In the genomic region with DNA sequence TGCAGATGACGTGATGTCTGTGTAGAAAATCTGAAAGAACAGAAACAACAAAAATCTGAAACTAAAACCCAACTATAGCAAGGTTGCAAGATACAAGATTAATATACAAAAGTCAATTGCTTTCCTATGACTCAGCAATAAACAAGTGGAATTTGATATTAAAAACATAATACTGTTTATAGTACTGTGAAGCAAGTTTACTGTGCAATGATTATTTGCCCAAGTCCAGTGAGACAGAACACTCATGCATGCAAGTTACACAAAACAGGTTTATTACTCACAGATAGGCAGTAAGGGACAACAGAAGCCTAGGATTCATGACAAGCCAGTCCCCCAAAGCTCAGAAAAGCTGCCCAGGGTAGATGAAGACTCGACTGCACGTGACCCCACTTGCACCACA, we compare ENCODE assay signal across 2 cellular contexts.
A peak's percentile ranks its signal among the peaks of the same experiment; 100 is the strongest.
TF ChIP-seq lines count a peak whose summit lies in the region.

No MANE protein-coding gene starts in this region.

TF ChIP-seq in IMR-90, 13 proteins besides CTCF, POLR2A, EP300 and RAD21:
- no peak for TF ChIP-seq MAZ (IDR thresholded peaks at IDR 0.05; ENCODE audit: borderline replicate concordance, low read depth, low read length)
- no peak for TF ChIP-seq SMC3 (IDR thresholded peaks at IDR 0.05; ENCODE audit: low read depth, low read length)
- TF ChIP-seq, protein P1, sequence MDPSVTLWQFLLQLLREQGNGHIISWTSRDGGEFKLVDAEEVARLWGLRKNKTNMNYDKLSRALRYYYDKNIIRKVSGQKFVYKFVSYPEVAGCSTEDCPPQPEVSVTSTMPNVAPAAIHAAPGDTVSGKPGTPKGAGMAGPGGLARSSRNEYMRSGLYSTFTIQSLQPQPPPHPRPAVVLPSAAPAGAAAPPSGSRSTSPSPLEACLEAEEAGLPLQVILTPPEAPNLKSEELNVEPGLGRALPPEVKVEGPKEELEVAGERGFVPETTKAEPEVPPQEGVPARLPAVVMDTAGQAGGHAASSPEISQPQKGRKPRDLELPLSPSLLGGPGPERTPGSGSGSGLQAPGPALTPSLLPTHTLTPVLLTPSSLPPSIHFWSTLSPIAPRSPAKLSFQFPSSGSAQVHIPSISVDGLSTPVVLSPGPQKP (IDR thresholded peaks at IDR 0.05; ENCODE audit: borderline replicate concordance, low read depth, low read length), result no peak
- TF ChIP-seq, protein P2, sequence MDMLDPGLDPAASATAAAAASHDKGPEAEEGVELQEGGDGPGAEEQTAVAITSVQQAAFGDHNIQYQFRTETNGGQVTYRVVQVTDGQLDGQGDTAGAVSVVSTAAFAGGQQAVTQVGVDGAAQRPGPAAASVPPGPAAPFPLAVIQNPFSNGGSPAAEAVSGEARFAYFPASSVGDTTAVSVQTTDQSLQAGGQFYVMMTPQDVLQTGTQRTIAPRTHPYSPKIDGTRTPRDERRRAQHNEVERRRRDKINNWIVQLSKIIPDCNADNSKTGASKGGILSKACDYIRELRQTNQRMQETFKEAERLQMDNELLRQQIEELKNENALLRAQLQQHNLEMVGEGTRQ (IDR thresholded peaks at IDR 0.05; ENCODE audit: low read depth, low read length), result no peak
- peak; percentile 97 for TF ChIP-seq NFE2L2 (IDR thresholded peaks at IDR 0.05; ENCODE audit: low read depth, low read length)
- no peak for TF ChIP-seq CHD1 (IDR thresholded peaks at IDR 0.05; ENCODE audit: low read depth, low read length)
- 0 out of 2 replicates have a peak, but pooled peaks have one; percentile 7 for TF ChIP-seq BHLHE40 (IDR thresholded peaks at IDR 0.05; ENCODE audit: low read depth, low read length)
- no peak for TF ChIP-seq RFX5 (IDR thresholded peaks at IDR 0.05; ENCODE audit: low read depth, low read length)
- peak; percentile 77 for TF ChIP-seq CEBPB (IDR thresholded peaks at IDR 0.05; ENCODE audit: low read depth, low read length)
- TF ChIP-seq RCOR1 (IDR thresholded peaks at IDR 0.05; ENCODE audit: insufficient replicate concordance, low read length), result no peak
- TF ChIP-seq MXI1 (IDR thresholded peaks at IDR 0.05; ENCODE audit: borderline replicate concordance, low read depth, low read length), result no peak
- TF ChIP-seq FOS (IDR thresholded peaks at IDR 0.05; ENCODE audit: low read depth, low read length), result peak; percentile 74; the same call in 1 of the 2 replicates
- TF ChIP-seq MAFK (IDR thresholded peaks at IDR 0.05; ENCODE audit: low read depth, low read length), result peak; percentile 85
TF ChIP-seq in IMR-90: peak in this region for 5.

TF ChIP-seq in H1, 55 proteins besides CTCF, POLR2A, EP300 and RAD21:
- peak; percentile 58; the same call in 1 of the 2 replicates for TF ChIP-seq BACH1 (IDR thresholded peaks at IDR 0.05; ENCODE audit: low read length)
- TF ChIP-seq NRF1 (IDR thresholded peaks at IDR 0.05; ENCODE audit: low read depth, low read length), result no peak
